23 cellular contexts compared by ENCODE assay signal in the genomic region with DNA sequence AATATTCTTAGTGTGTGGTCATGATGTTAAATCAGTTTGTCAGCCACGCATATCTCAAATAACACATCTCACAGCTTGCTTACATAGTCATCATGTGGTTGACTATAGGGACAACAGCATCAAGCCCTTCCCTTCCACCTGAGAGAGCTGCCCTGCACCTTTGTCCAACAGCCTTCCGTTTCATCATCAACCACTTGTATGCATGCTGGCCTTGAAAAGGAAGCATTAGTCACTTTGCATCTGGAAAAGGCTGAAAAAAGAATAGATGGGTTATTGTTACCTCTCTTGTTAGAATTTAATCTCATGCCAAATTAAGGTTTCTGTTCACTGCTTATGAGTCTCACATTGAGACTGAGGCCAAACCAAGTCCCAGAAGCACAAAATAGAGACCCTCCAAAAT.
"Had no signal": no experiment of that assay in that cellular context is flagged by ENCODE, and none has a peak within 500 bp of the region (broad histone marks: within the 10 kb centered on the region; RNA-seq: fewer than 3 reads in every experiment).

No MANE protein-coding gene starts in this region.

- H3K27me3 ChIP-seq: brain microvascular endothelial cell, colonic mucosa, dorsolateral prefrontal cortex, esophagus squamous epithelium, gastroesophageal sphincter had no signal

- DNase-seq: activated CD4-positive, alpha-beta T cell treated with anti-CD3 and anti-CD28 coated beads for 1 hour; activated CD4-positive, alpha-beta T cell treated with anti-CD3 and anti-CD28 coated beads, Interleukin-2, amount 50 U/mL, for 1 hour; activated CD8-positive, alpha-beta T cell treated with anti-CD3 and anti-CD28 coated beads, Interleukin-2, amount 10 ng/mL, durations not matched to agents 7 days and 5 days; activated gamma-delta T cell; aorta; brain microvascular endothelial cell; colonic mucosa; dorsolateral prefrontal cortex; effector memory CD8-positive, alpha-beta T cell; esophagus squamous epithelium; head of caudate nucleus; hypothalamus; left cardiac atrium; mesendoderm; mucosa of descending colon; nucleus accumbens; right cardiac atrium; stimulated activated CD4-positive, alpha-beta T cell treated with anti-CD3 and anti-CD28 coated beads, Interleukin-4, amount 100 ng/mL, for 24 hours; stimulated activated naive CD4-positive, alpha-beta T cell treated with Interleukin-2 at 50 U/mL for 16 hours had no signal

- H3K4me3 ChIP-seq: colonic mucosa, dorsolateral prefrontal cortex, esophagus squamous epithelium, gastroesophageal sphincter, mucosa of descending colon, thoracic aorta had no signal

- H3K36me3 ChIP-seq: brain microvascular endothelial cell, colonic mucosa, esophagus squamous epithelium, gastroesophageal sphincter, thoracic aorta had no signal

- ATAC-seq: activated CD8-positive, alpha-beta T cell treated with anti-CD3 and anti-CD28 coated beads, Interleukin-2, amount 10 ng/mL, durations not matched to agents 7 days and 5 days; activated naive CD4-positive, alpha-beta T cell treated with anti-CD3 and anti-CD28 coated beads, Interleukin-2, amount 50 U/mL, for 72 hours; effector memory CD8-positive, alpha-beta T cell; gastroesophageal sphincter; left cardiac atrium; mucosa of descending colon; right cardiac atrium had no signal

- H3K4me1 ChIP-seq: colonic mucosa, esophagus squamous epithelium, gastroesophageal sphincter, parathyroid adenoma had no signal

- H3K9me3 ChIP-seq: colonic mucosa, esophagus squamous epithelium, gastroesophageal sphincter, thoracic aorta had no signal

- H3K27ac ChIP-seq: brain microvascular endothelial cell, colonic mucosa, dorsolateral prefrontal cortex, esophagus squamous epithelium, gastroesophageal sphincter, parathyroid adenoma, thoracic aorta had no signal
